Comparison of ENCODE assay signal across 21 cellular contexts in the genomic region with DNA sequence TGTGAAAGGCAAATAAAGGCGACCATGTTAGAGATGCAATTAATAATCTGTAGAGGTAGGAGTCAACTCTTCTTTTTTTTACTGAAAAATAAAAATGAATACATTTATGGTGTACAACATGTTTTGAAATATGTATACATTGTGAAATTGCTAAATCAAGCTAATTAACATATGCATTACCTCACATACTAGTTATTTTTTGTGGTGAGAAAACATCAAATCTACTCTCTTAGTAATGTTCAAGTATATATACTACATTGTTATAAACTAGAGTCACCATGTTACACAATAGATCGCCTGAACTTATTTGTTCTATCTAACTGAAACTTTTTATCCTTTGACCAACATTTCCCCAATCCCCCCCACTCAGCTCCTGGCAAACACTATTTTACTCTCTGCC.
"Had no signal": no experiment of that assay in that cellular context is flagged by ENCODE, and none has a peak within 500 bp of the region (broad histone marks: within the 10 kb centered on the region; RNA-seq: fewer than 3 reads in every experiment).

No MANE protein-coding gene starts in this region.

- DNase-seq: IMR-90, MM.1S, NCI-H1048, NCI-H1105, NCI-H1417, NCI-H1436 treated with DMSO at 0.1 percent for 48 hours, NCI-H1694, NCI-H187 treated with DMSO at 0.1 percent for 48 hours, NCI-H2081, NCI-H2171, NCI-H226, NCI-H446, NCI-H510A, NCI-H524 treated with DMSO at 0.1 percent for 48 hours, NCI-H69, NCI-H774, PC-3, SHP77, SK-N-SH, T-helper 1 cell had no signal

- ATAC-seq: Panc1, PC-3 had no signal
